In genomic region chr5:1521671-1522600, GRCh38 we compare ENCODE assay signal across 8 cellular contexts. TPM values are rescaled to one million over a fixed set of nuclear protein-coding genes. Genes with fewer than 3 reads are reported as not detected.
DNase-seq lines count a peak whose midpoint lies in the region; TF ChIP-seq lines count a peak whose summit lies in the region.

No MANE protein-coding gene starts in this region.

- no peaks in the 10 kb centered on the region for H3K9me2 ChIP-seq in SK-N-SH

- peaks cover 24% of the 10 kb centered on the region for H3K36me3 Mint-ChIP-seq in activated naive CD4-positive, alpha-beta T cell treated with anti-CD3 and anti-CD28 coated beads, Interleukin-2, amount 10 ng/mL, durations not matched to agents 7 days and 5 days
- H3K36me3 Mint-ChIP-seq in endothelial cell (ENCODE audit: low read depth, unreplicated experiment) = peaks cover 4% of the 10 kb centered on the region
- H3K36me3 Mint-ChIP-seq in nephron progenitor cell (ENCODE audit: low read depth) = peaks cover 13% of the 10 kb centered on the region

- TF ChIP-seq RAD21 in SK-N-SH (IDR thresholded peaks at IDR 0.05; ENCODE audit: low read length) = no peak

- peak overlapping the region; percentile 94 for H3K4me2 ChIP-seq in SK-N-SH

- H2AFZ ChIP-seq in SK-N-SH (ENCODE audit: low read depth) = no peak overlapping the region

- no peaks in the 10 kb centered on the region for H3K9me3 Mint-ChIP-seq in activated naive CD4-positive, alpha-beta T cell treated with anti-CD3 and anti-CD28 coated beads, Interleukin-2, amount 10 ng/mL, durations not matched to agents 7 days and 5 days
- H3K9me3 Mint-ChIP-seq in endothelial cell (ENCODE audit: unreplicated experiment) (no peaks in the 10 kb centered on the region), nephron progenitor cell (no peaks in the 10 kb centered on the region)

- H3K27ac ChIP-seq in SK-N-SH (ENCODE audit: low read depth in 2 of 2, low read length in 1 of 2) = no peak overlapping the region

- H4K20me1 ChIP-seq in SK-N-SH (ENCODE audit: insufficient read depth) = peaks cover 54% of the 10 kb centered on the region

- H3K4me3 Mint-ChIP-seq in activated naive CD4-positive, alpha-beta T cell treated with anti-CD3 and anti-CD28 coated beads, Interleukin-2, amount 10 ng/mL, durations not matched to agents 7 days and 5 days = peak overlapping the region; percentile 82
- H3K4me3 Mint-ChIP-seq in endothelial cell (ENCODE audit: unreplicated experiment) = peak overlapping the region; percentile 94
- peak overlapping the region; percentile 91 for H3K4me3 Mint-ChIP-seq in nephron progenitor cell

- H3K27me3 ChIP-seq in SK-N-SH (ENCODE audit: insufficient read depth) = no peaks in the 10 kb centered on the region

- no peak overlapping the region for H3K27ac Mint-ChIP-seq in activated naive CD4-positive, alpha-beta T cell treated with anti-CD3 and anti-CD28 coated beads, Interleukin-2, amount 10 ng/mL, durations not matched to agents 7 days and 5 days
- H3K27ac Mint-ChIP-seq in endothelial cell (ENCODE audit: unreplicated experiment) = no peak overlapping the region
- H3K27ac Mint-ChIP-seq in nephron progenitor cell = peak overlapping the region; percentile 84

- POLR2A ChIA-PET in SK-N-SH (lab: Yijun Ruan, JAX) (no interaction called here), GM10248 (lab: Yijun Ruan, JAX) (interaction anchor here (1.0 to 1.4 kb wide), 3 partner anchors 19 to 37 kb away, joined by 3 to 5 read pairs (median 4); no protein-coding TSS in a partner anchor)

- peak overlapping the region; percentile 76; the same call in 1 of the 2 replicates for H3K9ac ChIP-seq in SK-N-SH

- peak; percentile 16 for DNase-seq in activated naive CD4-positive, alpha-beta T cell treated with anti-CD3 and anti-CD28 coated beads, Interleukin-2, amount 10 ng/mL, durations not matched to agents 7 days and 5 days
- no peak for DNase-seq in activated naive CD4-positive, alpha-beta T cell treated with Interleukin-2 at 50 U/mL for 16 hours
- DNase-seq in SK-N-SH = peak; percentile 62
- DNase-seq in endothelial cell (ENCODE audit: low spot score) = no peak
- DNase-seq in nephron progenitor cell = peak; percentile 64
- DNase-seq in NCI-H510A treated with DMSO at 0.1 percent for 48 hours (lab: John Stamatoyannopoulos, UW) = no peak
- DNase-seq in NCI-H1694 treated with DMSO at 0.1 percent for 48 hours (lab: John Stamatoyannopoulos, UW) = no peak
- no peak for DNase-seq in GM10248 (ENCODE audit: extremely low spot score)

- 22% methylated on average over 10 of the region's 28 CpGs for WGBS in SK-N-SH (ENCODE audit: low lambda C conversion rate)

- H3K4me1 ChIP-seq in SK-N-SH (ENCODE audit: control insufficient read depth in 1 of 2, insufficient read depth in 2 of 2, low read depth in 1 of 2, low read length in 1 of 2) = peaks cover 12 to 16% of the 10 kb centered on the region in 2 experiments; a peak in 2 of 4 replicates

- no peaks in the 10 kb centered on the region for H3K9me3 ChIP-seq in SK-N-SH

- peaks cover 11% of the 10 kb centered on the region for H3K27me3 Mint-ChIP-seq in activated naive CD4-positive, alpha-beta T cell treated with anti-CD3 and anti-CD28 coated beads, Interleukin-2, amount 10 ng/mL, durations not matched to agents 7 days and 5 days
- H3K27me3 Mint-ChIP-seq in endothelial cell (ENCODE audit: unreplicated experiment) = peaks cover 10% of the 10 kb centered on the region
- peaks cover 5% of the 10 kb centered on the region for H3K27me3 Mint-ChIP-seq in nephron progenitor cell (ENCODE audit: low read depth, poor library complexity)

- TF ChIP-seq CTCF in SK-N-SH (IDR thresholded peaks at IDR 0.05) (no peak), endothelial cell (IDR thresholded peaks at IDR 0.05; ENCODE audit: unreplicated experiment) (no peak), nephron progenitor cell (IDR thresholded peaks at IDR 0.05) (no peak), GM10248 (IDR thresholded peaks at IDR 0.05; ENCODE audit: control extremely low read depth, extremely low read depth, low read depth, missing control alignments) (no peak)

- no peak for TF ChIP-seq EP300 in SK-N-SH (IDR thresholded peaks at IDR 0.05; ENCODE audit: borderline replicate concordance in 1 of 2, low read depth in 1 of 2, low read length in 1 of 2)

- H3K79me2 ChIP-seq in SK-N-SH (ENCODE audit: insufficient read depth) = peaks cover 64% of the 10 kb centered on the region

- H3K36me3 ChIP-seq in SK-N-SH (replicated peaks in 1 of 2; ENCODE audit: control insufficient read depth in 1 of 2, insufficient read depth in 2 of 2, low read length in 1 of 2) = peaks cover 6 to 33% of the 10 kb centered on the region in 2 experiments

- peaks cover 30% of the 10 kb centered on the region for H3K4me1 Mint-ChIP-seq in activated naive CD4-positive, alpha-beta T cell treated with anti-CD3 and anti-CD28 coated beads, Interleukin-2, amount 10 ng/mL, durations not matched to agents 7 days and 5 days
- H3K4me1 Mint-ChIP-seq in endothelial cell (ENCODE audit: unreplicated experiment) (peaks cover 14% of the 10 kb centered on the region), nephron progenitor cell (peaks cover 26% of the 10 kb centered on the region)

- H3F3A ChIP-seq in SK-N-SH (replicated peaks; ENCODE audit: insufficient read depth) = no peaks in the 10 kb centered on the region

- peak overlapping the region; percentile 73 to 87 for H3K4me3 ChIP-seq in SK-N-SH (ENCODE audit: low read depth in 2 of 2, low read length in 1 of 2)

- CTCF ChIA-PET in activated naive CD4-positive, alpha-beta T cell treated with anti-CD3 and anti-CD28 coated beads, Interleukin-2, amount 10 ng/mL, durations not matched to agents 7 days and 5 days (lab: Charles Lee) = interaction anchor here (0.6 to 1.2 kb wide), 4 partner anchors 9 to 123 kb away, joined by 3 read pairs; no protein-coding TSS in a partner anchor
- CTCF ChIA-PET in SK-N-SH (lab: Yijun Ruan, JAX) (interaction anchor here (0.8 to 1.4 kb wide), 4 partner anchors 13 to 354 kb away, joined by 3 to 7 read pairs (median 4); no protein-coding TSS in a partner anchor), GM10248 (lab: Yijun Ruan, JAX) (interaction anchor here (0.7 to 2.4 kb wide), 9 partner anchors 12 to 354 kb away, joined by 3 to 12 read pairs (median 3); no protein-coding TSS in a partner anchor)

TF ChIP-seq in SK-N-SH, 30 proteins besides CTCF, POLR2A, EP300 and RAD21:
- TF ChIP-seq USF2 (IDR thresholded peaks at IDR 0.05; ENCODE audit: borderline replicate concordance, low read depth, low read length) = no peak
- no peak for TF ChIP-seq NFIC (IDR thresholded peaks at IDR 0.05; ENCODE audit: borderline replicate concordance)
- TF ChIP-seq RXRA (IDR thresholded peaks at IDR 0.05; ENCODE audit: borderline replicate concordance, low read depth) = peak; percentile 61; the same call in 1 of the 2 replicates
- TF ChIP-seq YY1 (IDR thresholded peaks at IDR 0.05; ENCODE audit: low read depth) = peak; percentile 60; the same call in 1 of the 2 replicates
- TF ChIP-seq ELF1 (IDR thresholded peaks at IDR 0.05) = 0 out of 2 replicates have a peak, but pooled peaks have one; percentile 6
- no peak for TF ChIP-seq SIN3A (IDR thresholded peaks at IDR 0.05; ENCODE audit: borderline replicate concordance, low read depth, low read length)
- 0 out of 2 replicates have a peak, but pooled peaks have one; percentile 22 for TF ChIP-seq TCF12 (IDR thresholded peaks at IDR 0.05)

RNA-seq across cellular contexts. Expression of gene LPCAT1, which starts 1.8 kb away (rescaled TPM):
- polyA plus RNA-seq in SK-N-SH (2012; rRNA removed) = 32.5 and 42.3 TPM in 2 replicates
- polyA plus RNA-seq in SK-N-SH (2012; cell fraction: cytosol; rRNA removed) = 30.1 and 38.3 TPM in 2 replicates
- polyA plus RNA-seq in SK-N-SH (2012; cell fraction: nucleus; rRNA removed) = 54.3 and 65.1 TPM in 2 replicates
- 81.3 TPM for total RNA-seq in endothelial cell (ENCODE audit: unreplicated experiment)

Comparison
In these comparisons a context has a peak if more than half of its experiments do, and no peak if none do; other contexts are left out.
1. DNase-seq: peak in activated naive CD4-positive, alpha-beta T cell treated with anti-CD3 and anti-CD28 coated beads, Interleukin-2, amount 10 ng/mL, durations not matched to agents 7 days and 5 days (single experiment), SK-N-SH (single experiment) and nephron progenitor cell (single experiment); none in activated naive CD4-positive, alpha-beta T cell treated with Interleukin-2 at 50 U/mL for 16 hours (single experiment), endothelial cell (single experiment), NCI-H510A treated with DMSO at 0.1 percent for 48 hours (single experiment), NCI-H1694 treated with DMSO at 0.1 percent for 48 hours (single experiment) and GM10248 (single experiment).
2. Peak in every context shown above with its lines, with median percentiles within 50 percentile points of each other: H3K4me3 Mint-ChIP-seq.